ENCODE assay signal across 8 cellular contexts in genomic region chr14:90256354-90257131, GRCh38. TPM values are rescaled to one million over a fixed set of nuclear protein-coding genes. Genes with fewer than 3 reads are reported as not detected.
DNase-seq lines count a peak whose midpoint lies in the region; ATAC-seq and TF ChIP-seq lines count a peak whose summit lies in the region.

TSS of gene PSMC1 (plus strand) at chr14:90256553. CDS start at chr14:90256598, 45 bp downstream.

- H3K4me1 ChIP-seq in BE2C: peaks cover 2% of the 10 kb centered on the region; the same call in 1 of the 2 replicates

- H3K9me3 ChIP-seq in BE2C: no peaks in the 10 kb centered on the region

- H3K36me3 ChIP-seq in BE2C: peaks cover 41% of the 10 kb centered on the region

- peak; percentile 94 for ATAC-seq in HG03460 (IDR thresholded peaks at IDR 0.05; ENCODE audit: unreplicated experiment)

- DNase-seq in BE2C (peak; percentile 91), GM19240 (ENCODE audit: insufficient read length, low spot score) (peak; percentile 88), NCI-H526 (lab: John Stamatoyannopoulos, UW) (peak; percentile 77 to 92), dedifferentiated amniotic fluid mesenchymal stem cell (ENCODE audit: extremely low spot score) (peak; percentile 96), left kidney (ENCODE audit: low read depth, low spot score) (peak; percentile 97)
- DNase-seq in activated CD4-positive, alpha-beta T cell treated with anti-CD3 and anti-CD28 coated beads for 48 hours: peak; percentile 92
- DNase-seq in stimulated activated CD4-positive, alpha-beta T cell treated with anti-CD3 and anti-CD28 coated beads, Interleukin-2, amount 100 ng/mL, for 24 hours: peak; percentile 87 to 90

- no peak for TF ChIP-seq CTCF in BE2C (IDR thresholded peaks at IDR 0.05; ENCODE audit: low read depth, low read length)

- peak within 1 kb of the TSS; percentile 88 for H3K4me3 ChIP-seq in BE2C (ENCODE audit: low read depth, low read length)

- H3K27me3 ChIP-seq in BE2C: no peaks in the 10 kb centered on the region

RNA-seq across cellular contexts. Expression of gene PSMC1, which starts in this region (rescaled TPM):
- polyA plus RNA-seq in BE2C (2012; ENCODE audit: insufficient read depth, insufficient read length, low read depth): 168 TPM

Comparison
In these comparisons a context has a peak if more than half of its experiments do, and no peak if none do; other contexts are left out.
1. Peak in every context shown above with its lines: DNase-seq, ATAC-seq and H3K4me3 ChIP-seq.